ENCODE assay signal across 15 cellular contexts in the genomic region with DNA sequence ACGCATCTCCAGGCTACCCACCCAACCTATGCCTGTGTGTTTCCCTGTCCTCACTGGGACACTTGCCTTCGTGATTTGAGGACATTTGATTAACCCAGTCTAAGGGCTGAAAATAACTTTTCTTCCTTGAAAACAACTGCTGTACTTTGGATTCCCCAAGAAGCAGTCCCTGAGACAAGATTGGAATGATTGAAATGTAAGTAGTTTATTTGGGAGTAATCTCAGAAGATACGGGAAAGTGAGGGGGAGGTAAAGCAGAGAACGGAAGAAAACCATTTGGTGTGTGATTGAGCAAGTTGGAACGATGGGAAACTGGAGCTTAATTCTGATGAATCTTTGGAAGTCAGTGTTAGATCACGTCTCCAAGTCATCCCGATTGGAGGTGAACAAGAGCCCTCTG.
DNase-seq lines count a peak whose midpoint lies in the region; ATAC-seq and TF ChIP-seq lines count a peak whose summit lies in the region.
"Had no signal": no experiment of that assay in that cellular context is flagged by ENCODE, and none has a peak within 500 bp of the region (broad histone marks: within the 10 kb centered on the region; RNA-seq: fewer than 3 reads in every experiment).

No MANE protein-coding gene starts in this region.

- peaks cover 36% of the 10 kb centered on the region for H3K4me1 Mint-ChIP-seq in activated CD4-positive, alpha-beta T cell treated with anti-CD3 and anti-CD28 coated beads, Interleukin-2, amount 10 ng/mL, durations not matched to agents 7 days and 5 days
- peaks cover 31% of the 10 kb centered on the region for H3K4me1 Mint-ChIP-seq in stimulated activated effector memory CD8-positive, alpha-beta T cell treated with anti-CD3 and anti-CD28 coated beads, Interleukin-12 subunit alpha, Interleukin-12 subunit beta, amount 100 ng/mL, for 72 hours

- H3K27ac Mint-ChIP-seq in activated CD4-positive, alpha-beta T cell treated with anti-CD3 and anti-CD28 coated beads, Interleukin-2, amount 10 ng/mL, durations not matched to agents 7 days and 5 days, result peak overlapping the region; percentile 93
- H3K27ac Mint-ChIP-seq in stimulated activated effector memory CD8-positive, alpha-beta T cell treated with anti-CD3 and anti-CD28 coated beads, Interleukin-12 subunit alpha, Interleukin-12 subunit beta, amount 100 ng/mL, for 72 hours, result peak overlapping the region; percentile 84

- no peak for ATAC-seq in stimulated activated effector memory CD8-positive, alpha-beta T cell treated with anti-CD3 and anti-CD28 coated beads, Interleukin-12 subunit alpha, Interleukin-12 subunit beta, amount 100 ng/mL, for 72 hours
- ATAC-seq in HG03469 (IDR thresholded peaks at IDR 0.05; ENCODE audit: unreplicated experiment), result no peak
- ATAC-seq: A549 had no signal

- no peaks in the 10 kb centered on the region for H4K20me1 ChIP-seq in OCI-LY3 (ENCODE audit: insufficient read depth, low read length)

- H3K9me3 Mint-ChIP-seq in activated CD4-positive, alpha-beta T cell treated with anti-CD3 and anti-CD28 coated beads, Interleukin-2, amount 10 ng/mL, durations not matched to agents 7 days and 5 days, result peaks cover 51% of the 10 kb centered on the region
- H3K9me3 Mint-ChIP-seq in stimulated activated effector memory CD8-positive, alpha-beta T cell treated with anti-CD3 and anti-CD28 coated beads, Interleukin-12 subunit alpha, Interleukin-12 subunit beta, amount 100 ng/mL, for 72 hours, result peaks cover 13% of the 10 kb centered on the region

- no peaks in the 10 kb centered on the region for H3K79me2 ChIP-seq in OCI-LY3 (ENCODE audit: low read length)

- H3K4me3 ChIP-seq in OCI-LY3 (ENCODE audit: low read length), result no peak overlapping the region
- H3K4me3 ChIP-seq: A549, ascending aorta, left ventricle myocardium inferior, Peyer's patch, upper lobe of left lung had no signal

- POLR2A ChIA-PET in activated CD4-positive, alpha-beta T cell treated with anti-CD3 and anti-CD28 coated beads, Interleukin-2, amount 10 ng/mL, durations not matched to agents 7 days and 5 days (lab: Charles Lee), result no interaction called here

- peaks cover 14% of the 10 kb centered on the region for H3K4me1 ChIP-seq in OCI-LY3 (ENCODE audit: low read length)
- H3K4me1 ChIP-seq: A549, ascending aorta, left ventricle myocardium inferior had no signal

- no peaks in the 10 kb centered on the region for H3K27me3 Mint-ChIP-seq in activated CD4-positive, alpha-beta T cell treated with anti-CD3 and anti-CD28 coated beads, Interleukin-2, amount 10 ng/mL, durations not matched to agents 7 days and 5 days

- peaks cover 48% of the 10 kb centered on the region for H3K36me3 Mint-ChIP-seq in activated CD4-positive, alpha-beta T cell treated with anti-CD3 and anti-CD28 coated beads, Interleukin-2, amount 10 ng/mL, durations not matched to agents 7 days and 5 days (ENCODE audit: low read depth)
- H3K36me3 Mint-ChIP-seq in stimulated activated effector memory CD8-positive, alpha-beta T cell treated with anti-CD3 and anti-CD28 coated beads, Interleukin-12 subunit alpha, Interleukin-12 subunit beta, amount 100 ng/mL, for 72 hours, result peaks cover 7% of the 10 kb centered on the region

- H2AFZ ChIP-seq in OCI-LY3 (ENCODE audit: low read depth, low read length), result peak overlapping the region; percentile 77; the same call in 1 of the 2 replicates

- H3K9me3 ChIP-seq in OCI-LY3 (ENCODE audit: insufficient read depth, low read length), result no peaks in the 10 kb centered on the region
- H3K9me3 ChIP-seq: A549, ascending aorta, left ventricle myocardium inferior, Peyer's patch, upper lobe of left lung had no signal

- H3K27me3 ChIP-seq in OCI-LY3 (ENCODE audit: low read depth, low read length), result no peaks in the 10 kb centered on the region
- H3K27me3 ChIP-seq: ascending aorta, Peyer's patch, upper lobe of left lung had no signal

- no peak overlapping the region for H3K4me3 Mint-ChIP-seq in activated CD4-positive, alpha-beta T cell treated with anti-CD3 and anti-CD28 coated beads, Interleukin-2, amount 10 ng/mL, durations not matched to agents 7 days and 5 days
- peak overlapping the region; percentile 40 for H3K4me3 Mint-ChIP-seq in stimulated activated effector memory CD8-positive, alpha-beta T cell treated with anti-CD3 and anti-CD28 coated beads, Interleukin-12 subunit alpha, Interleukin-12 subunit beta, amount 100 ng/mL, for 72 hours

- peak overlapping the region; percentile 9 for H3K4me2 ChIP-seq in OCI-LY3 (ENCODE audit: low read length)
- H3K4me2 ChIP-seq: A549 had no signal

- CTCF ChIA-PET in activated CD4-positive, alpha-beta T cell treated with anti-CD3 and anti-CD28 coated beads, Interleukin-2, amount 10 ng/mL, durations not matched to agents 7 days and 5 days (lab: Charles Lee), result interaction anchor here (1.1 to 2.1 kb wide), 2 partner anchors 16 to 33 kb away, joined by 3 to 6 read pairs; no protein-coding TSS in a partner anchor

- DNase-seq in activated CD4-positive, alpha-beta T cell treated with anti-CD3 and anti-CD28 coated beads, Interleukin-2, amount 10 ng/mL, durations not matched to agents 7 days and 5 days, result no peak
- no peak for DNase-seq in activated CD4-positive, alpha-beta T cell treated with anti-CD3 and anti-CD28 coated beads for 4 hours
- DNase-seq in amniotic epithelial cell (ENCODE audit: low read depth) (peak; percentile 1), dermis blood vessel endothelial cell (no peak)
- no peak for DNase-seq in stimulated activated effector memory CD8-positive, alpha-beta T cell treated with anti-CD3 and anti-CD28 coated beads, Interleukin-12 subunit alpha, Interleukin-12 subunit beta, amount 100 ng/mL, for 72 hours (ENCODE audit: low spot score in 2 of 2)
- no peak for DNase-seq in activated effector memory CD4-positive, alpha-beta T cell treated with Interleukin-2 at 50 U/mL for 16 hours
- DNase-seq: left ventricle myocardium inferior, NCI-H1048, posterior cingulate gyrus, upper lobe of left lung had no signal

- H3K36me3 ChIP-seq in OCI-LY3 (replicated peaks; ENCODE audit: low read depth, low read length), result no peaks in the 10 kb centered on the region
- H3K36me3 ChIP-seq: ascending aorta, left ventricle myocardium inferior, Peyer's patch, upper lobe of left lung had no signal

- H3K9ac ChIP-seq in OCI-LY3 (ENCODE audit: low read length), result no peak overlapping the region; the same call in 1 of the 2 replicates

- H3K27ac ChIP-seq in OCI-LY3 (ENCODE audit: low read length), result peak overlapping the region; percentile 59
- H3K27ac ChIP-seq: A549, ascending aorta, left ventricle myocardium inferior had no signal

- TF ChIP-seq CTCF in OCI-LY3 (IDR thresholded peaks at IDR 0.05; ENCODE audit: low read depth, low read length), result no peak
